20 cellular contexts compared by ENCODE assay signal in genomic region chr3:15387735-15388134, GRCh38. TPM values are rescaled to one million over a fixed set of nuclear protein-coding genes. Genes with fewer than 3 reads are reported as not detected.
DNase-seq lines count a peak whose midpoint lies in the region; ATAC-seq and TF ChIP-seq lines count a peak whose summit lies in the region.
"Had no signal": no experiment of that assay in that cellular context is flagged by ENCODE, and none has a peak within 500 bp of the region (broad histone marks: within the 10 kb centered on the region; RNA-seq: fewer than 3 reads in every experiment).

No MANE protein-coding gene starts in this region.

- H3K9me3 ChIP-seq in OCI-LY7 (ENCODE audit: low read length) = peaks cover 24% of the 10 kb centered on the region
- H3K9me3 ChIP-seq in body of pancreas = no peaks in the 10 kb centered on the region
- H3K9me3 ChIP-seq in Caco-2 = peaks cover 6% of the 10 kb centered on the region; the same call in 1 of the 2 replicates
- H3K9me3 ChIP-seq: upper lobe of right lung had no signal

- peak overlapping the region; percentile 19 for H3K27ac ChIP-seq in OCI-LY7 (ENCODE audit: low read depth, low read length, poor library complexity, severe bottlenecking)
- H3K27ac ChIP-seq in body of pancreas = peak overlapping the region in 1 of 4 donors; percentile 50
- H3K27ac ChIP-seq: ascending aorta, KMS-11, upper lobe of right lung had no signal

- POLR2A ChIA-PET in OCI-LY7 (lab: Charles Lee) = interaction anchor here (0.8 to 1.7 kb wide), 7 partner anchors 10 to 182 kb away, joined by 3 to 4 read pairs (median 3); partner anchors contain the start of gene CAPN7
- POLR2A ChIA-PET in Caco-2 (lab: Charles Lee) = no interaction called here

- H3K27me3 Mint-ChIP-seq in Calu3 (ENCODE audit: unreplicated experiment) (no peaks in the 10 kb centered on the region), Caco-2 (ENCODE audit: insufficient read depth, unreplicated experiment) (no peaks in the 10 kb centered on the region)
- H3K27me3 Mint-ChIP-seq: activated naive CD4-positive, alpha-beta T cell treated with anti-CD3 and anti-CD28 coated beads, Interleukin-2, amount 50 U/mL, for 24 hours had no signal

- H3K4me1 ChIP-seq in OCI-LY7 (ENCODE audit: insufficient read depth, low read length, poor library complexity, severe bottlenecking) = peaks cover 74% of the 10 kb centered on the region
- no peaks in the 10 kb centered on the region for H3K4me1 ChIP-seq in body of pancreas
- H3K4me1 ChIP-seq in Caco-2 = peaks cover 7% of the 10 kb centered on the region
- H3K4me1 ChIP-seq: ascending aorta, upper lobe of right lung had no signal

- TF ChIP-seq CTCF in Calu3 (IDR thresholded peaks at IDR 0.05; ENCODE audit: unreplicated experiment) (no peak), OCI-LY7 (conservative IDR thresholded peaks at IDR 0.05; ENCODE audit: low read length) (no peak), body of pancreas (IDR thresholded peaks at IDR 0.05) (no peak), Caco-2 (IDR thresholded peaks at IDR 0.05; ENCODE audit: insufficient read depth in 1 of 2, low read depth in 1 of 2, low read length in 1 of 2, severe bottlenecking in 1 of 2, unreplicated experiment in 1 of 2) (no peak)

- CTCF ChIA-PET in Calu3 (lab: Charles Lee) = interaction anchor here (2.0 kb wide), 1 partner anchor 18 kb away, joined by 6 read pairs; no protein-coding TSS in a partner anchor
- CTCF ChIA-PET in OCI-LY7 (lab: Charles Lee; ENCODE audit: unreplicated experiment) = interaction anchor here (0.6 kb wide), 1 partner anchor 21 kb away, joined by 3 read pairs; no protein-coding TSS in a partner anchor
- CTCF ChIA-PET in Caco-2 (lab: Charles Lee) = no interaction called here

- peak overlapping the region; percentile 35 for H3K27ac Mint-ChIP-seq in Calu3 (ENCODE audit: unreplicated experiment)
- H3K27ac Mint-ChIP-seq in Caco-2 (ENCODE audit: unreplicated experiment) = no peak overlapping the region
- H3K27ac Mint-ChIP-seq: activated naive CD4-positive, alpha-beta T cell treated with anti-CD3 and anti-CD28 coated beads, Interleukin-2, amount 50 U/mL, for 24 hours; activated T-helper 1 cell treated with anti-CD3 and anti-CD28 coated beads, Interleukin-12 subunit alpha, Interleukin-12 subunit beta, Interleukin-2, Interleukin-4 antibody, amounts not matched to agents 30 ng/mL and 10 ng/mL and 1 ng/mL, durations not matched to agents 14 hours and 24 hours and 36 hours had no signal

- H3K36me3 ChIP-seq in OCI-LY7 (ENCODE audit: insufficient read depth, low read length) (peaks cover 15% of the 10 kb centered on the region), body of pancreas (replicated peaks in 1 of 2; ENCODE audit: insufficient read depth in 1 of 2, low read depth in 2 of 2) (no peaks in the 10 kb centered on the region), Caco-2 (ENCODE audit: control insufficient read depth, insufficient read depth, low read length) (no peaks in the 10 kb centered on the region)
- H3K36me3 ChIP-seq: ascending aorta, upper lobe of right lung had no signal

- H3K4me3 Mint-ChIP-seq in Calu3 (ENCODE audit: low read depth, unreplicated experiment) (no peak overlapping the region), Caco-2 (ENCODE audit: unreplicated experiment) (no peak overlapping the region)
- H3K4me3 Mint-ChIP-seq: activated naive CD4-positive, alpha-beta T cell treated with anti-CD3 and anti-CD28 coated beads, Interleukin-2, amount 50 U/mL, for 24 hours; activated T-helper 1 cell treated with anti-CD3 and anti-CD28 coated beads, Interleukin-12 subunit alpha, Interleukin-12 subunit beta, Interleukin-2, Interleukin-4 antibody, amounts not matched to agents 30 ng/mL and 10 ng/mL and 1 ng/mL, durations not matched to agents 14 hours and 24 hours and 36 hours had no signal

- ATAC-seq in body of pancreas = peak; percentile 45
- no peak for ATAC-seq in GM18502 (IDR thresholded peaks at IDR 0.05; ENCODE audit: poor library complexity, unreplicated experiment)
- ATAC-seq: upper lobe of right lung had no signal

- peaks cover 24% of the 10 kb centered on the region for H3K4me1 Mint-ChIP-seq in Calu3 (ENCODE audit: low read depth, unreplicated experiment)
- no peaks in the 10 kb centered on the region for H3K4me1 Mint-ChIP-seq in Caco-2 (ENCODE audit: low read depth, unreplicated experiment)
- H3K4me1 Mint-ChIP-seq: activated naive CD4-positive, alpha-beta T cell treated with anti-CD3 and anti-CD28 coated beads, Interleukin-2, amount 50 U/mL, for 24 hours had no signal

- H3K9me2 ChIP-seq in OCI-LY7 (ENCODE audit: insufficient read depth, low read length) = no peaks in the 10 kb centered on the region

- TF ChIP-seq POLR2A in body of pancreas (IDR thresholded peaks at IDR 0.05) = no peak

- H4K20me1 ChIP-seq in OCI-LY7 (ENCODE audit: insufficient read depth, low read length) = no peaks in the 10 kb centered on the region

- H3K27me3 ChIP-seq in body of pancreas = no peaks in the 10 kb centered on the region
- no peaks in the 10 kb centered on the region for H3K27me3 ChIP-seq in Caco-2 (replicated peaks; ENCODE audit: control insufficient read depth, insufficient read depth, low read length)
- H3K27me3 ChIP-seq: ascending aorta, upper lobe of right lung had no signal

- BruUV-seq in Calu3 (replicated peaks; lab: Mats Ljungman, UMichigan) = no TSS peak
- BruUV-seq in OCI-LY7 (replicated peaks; lab: Mats Ljungman, UMichigan) = no TSS peak
- no TSS peak for BruUV-seq in Caco-2 (replicated peaks; lab: Mats Ljungman, UMichigan)

- no peaks in the 10 kb centered on the region for H3K36me3 Mint-ChIP-seq in Calu3 (ENCODE audit: insufficient read depth, unreplicated experiment)
- H3K36me3 Mint-ChIP-seq in Caco-2 (ENCODE audit: insufficient read depth, unreplicated experiment) = peaks cover 6% of the 10 kb centered on the region
- H3K36me3 Mint-ChIP-seq: activated naive CD4-positive, alpha-beta T cell treated with anti-CD3 and anti-CD28 coated beads, Interleukin-2, amount 50 U/mL, for 24 hours had no signal

- 55 to 70% methylated on average over 3 of the region's 3 CpGs for WGBS in body of pancreas, 2 donors

- no peaks in the 10 kb centered on the region for H3K9me3 Mint-ChIP-seq in Calu3 (ENCODE audit: low read depth, unreplicated experiment)
- H3K9me3 Mint-ChIP-seq in Caco-2 (ENCODE audit: unreplicated experiment) = no peaks in the 10 kb centered on the region
- H3K9me3 Mint-ChIP-seq: activated naive CD4-positive, alpha-beta T cell treated with anti-CD3 and anti-CD28 coated beads, Interleukin-2, amount 50 U/mL, for 24 hours; activated T-helper 1 cell treated with anti-CD3 and anti-CD28 coated beads, Interleukin-12 subunit alpha, Interleukin-12 subunit beta, Interleukin-2, Interleukin-4 antibody, amounts not matched to agents 30 ng/mL and 10 ng/mL and 1 ng/mL, durations not matched to agents 14 hours and 24 hours and 36 hours had no signal

- H3K4me3 ChIP-seq in OCI-LY7 (ENCODE audit: low read depth, low read length, poor library complexity, severe bottlenecking) (no peak overlapping the region), body of pancreas (no peak overlapping the region), Caco-2 (ENCODE audit: low read depth, low read length) (no peak overlapping the region)
- H3K4me3 ChIP-seq: ascending aorta, upper lobe of right lung had no signal

- intact Hi-C loops in Calu3 (cut with micrococcal nuclease; ENCODE audit: unreplicated experiment) = no loop called here
- intact Hi-C loops in OCI-LY7 (cut with micrococcal nuclease; ENCODE audit: unreplicated experiment) = no loop called here
- intact Hi-C loops in body of pancreas (cut with DNase I) = no loop called here
- intact Hi-C loops in Caco-2 (cut with micrococcal nuclease; ENCODE audit: unreplicated experiment) = no loop called here

- no peaks in the 10 kb centered on the region for H3K79me2 ChIP-seq in OCI-LY7 (ENCODE audit: insufficient read depth, low read depth, low read length)

- H2AFZ ChIP-seq in OCI-LY7 (ENCODE audit: low read length) = no peak overlapping the region; the same call in 1 of the 2 replicates

- H3K4me2 ChIP-seq in OCI-LY7 (ENCODE audit: low read length) = 0 out of 2 replicates have a peak overlapping the region, but pooled peaks have one; percentile 3
- H3K4me2 ChIP-seq: KMS-11 had no signal

- no peak for DNase-seq in Calu3
- peak; percentile 34 for DNase-seq in OCI-LY7 (ENCODE audit: low spot score)
- no peak for DNase-seq in body of pancreas
- DNase-seq in renal cortical epithelial cell (ENCODE audit: low read depth) = peak; percentile 30
- DNase-seq in Caco-2 = no peak
- DNase-seq in medulla oblongata (ENCODE audit: extremely low spot score) = no peak
- DNase-seq: activated CD4-positive, alpha-beta T cell treated with anti-CD3 and anti-CD28 coated beads for 48 hours; cerebellar nuclear complex; erythroblast; NCI-H146; NCI-H526 treated with DMSO at 0.1 percent for 48 hours; nucleus accumbens; Right ventricle myocardium superior; stimulated activated CD4-positive, alpha-beta T cell treated with anti-CD3 and anti-CD28 coated beads, Interleukin-12 subunit alpha, Interleukin-12 subunit beta, amount 100 ng/mL, for 4 hours; upper lobe of right lung had no signal

RNA-seq across cellular contexts. Expression of gene METTL6, which starts 39.6 kb away (rescaled TPM):
- total RNA-seq in Calu3 (2022) = 22.5 and 23.0 TPM in 2 replicates
- 12.7 and 24.3 TPM in 2 replicates for total RNA-seq in OCI-LY7 (2014; rRNA removed; shearing (Covaris generic))
- total RNA-seq in OCI-LY7 (2022) = 23.5 and 28.4 TPM in 2 replicates
- 10 to 100 TPM in 1 of 2 donors, 1 to 10 TPM in 1; 3.3 to 14.5 TPM for total RNA-seq in body of pancreas
- total RNA-seq in renal cortical epithelial cell = 22.4 and 30.4 TPM in 2 replicates
- 18.5 and 18.9 TPM in 2 replicates for total RNA-seq in Caco-2 (2022)

RNA-seq across cellular contexts. Expression of gene EAF1, which starts 39.7 kb away (rescaled TPM):
- total RNA-seq in Calu3 (2022) = 23.9 and 24.3 TPM in 2 replicates
- total RNA-seq in OCI-LY7 (2014; rRNA removed; shearing (Covaris generic)) = 18.0 and 23.8 TPM in 2 replicates
- 21.6 and 24.1 TPM in 2 replicates for total RNA-seq in OCI-LY7 (2022)
- total RNA-seq in body of pancreas = 10 to 100 TPM in 1 of 2 donors, 1 to 10 TPM in 1; 9.1 to 12.9 TPM
- 22.8 and 45.3 TPM in 2 replicates for total RNA-seq in renal cortical epithelial cell
- total RNA-seq in Caco-2 (2022) = 33.0 and 33.5 TPM in 2 replicates

RNA-seq across cellular contexts. Expression of gene SH3BP5, which starts 55.3 kb away (rescaled TPM):
- total RNA-seq in Calu3 (2022) (4.0 and 4.2 TPM in 2 replicates), OCI-LY7 (2022) (24.8 and 31.3 TPM in 2 replicates), body of pancreas (10 to 100 TPM; 13.7 to 21.8 TPM), renal cortical epithelial cell (7.7 and 12.9 TPM in 2 replicates), Caco-2 (2022) (20.8 and 26.1 TPM in 2 replicates)
- 15.1 and 15.7 TPM in 2 replicates for total RNA-seq in OCI-LY7 (2014; rRNA removed; shearing (Covaris generic))

Comparison
In these comparisons a context has a peak if more than half of its experiments do, and no peak if none do; other contexts are left out.
1. DNase-seq: peak in OCI-LY7 (single experiment) and renal cortical epithelial cell (single experiment); none in Calu3 (single experiment), body of pancreas (0 of 4), Caco-2 (0 of 2) and medulla oblongata (single experiment).